ENCODE assay signal across 8 cellular contexts in the genomic region with DNA sequence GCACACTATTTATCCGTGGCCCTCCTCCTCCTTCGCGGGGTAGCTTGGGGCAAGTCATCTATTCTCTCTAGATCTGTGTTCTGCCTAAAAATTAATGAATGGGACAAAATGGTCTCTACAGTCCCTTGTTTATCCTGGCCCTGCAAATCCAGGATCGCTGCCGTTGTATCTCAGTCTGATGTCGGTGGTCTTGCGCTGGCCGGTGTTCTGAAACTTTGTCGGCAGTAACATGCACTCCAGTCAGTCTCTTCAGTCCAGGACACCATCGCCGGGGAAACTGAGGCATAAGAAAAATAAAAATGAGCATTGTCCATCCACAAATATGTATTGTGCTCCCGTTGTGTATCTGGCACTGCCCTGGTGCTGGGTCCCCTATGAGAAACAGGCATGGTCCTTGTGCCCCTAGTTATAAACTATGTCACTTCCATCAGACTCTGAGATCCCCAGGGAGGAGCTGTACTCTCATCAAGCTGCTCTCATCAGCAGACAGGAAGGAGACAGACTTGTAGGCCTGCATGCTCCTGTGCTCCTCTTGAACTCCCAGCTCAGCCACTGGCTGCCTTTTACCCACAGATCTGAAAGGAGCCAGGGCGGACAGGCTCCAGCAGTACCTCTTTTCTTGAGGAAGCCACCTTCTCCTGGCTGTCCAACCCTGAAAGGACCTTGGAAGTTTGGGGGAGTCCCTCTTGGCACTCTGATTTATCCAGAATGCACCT. TPM values are rescaled to one million over a fixed set of nuclear protein-coding genes. Genes with fewer than 3 reads are reported as not detected.
A peak's percentile ranks its signal among the peaks of the same experiment; 100 is the strongest.
DNase-seq lines count a peak whose midpoint lies in the region; ATAC-seq and TF ChIP-seq lines count a peak whose summit lies in the region.

No MANE protein-coding gene starts in this region.

- TF ChIP-seq POLR2A in right lobe of liver (IDR thresholded peaks at IDR 0.05) (no peak), testis (IDR thresholded peaks at IDR 0.05) (no peak)

- peak overlapping the region; percentile 88 for H3K4me3 Mint-ChIP-seq in activated T-cell treated with anti-CD3 and anti-CD28 coated beads, Interleukin-2, amount 50 U/mL, for 4 hours

- WGBS in right lobe of liver (ENCODE audit: insufficient coverage, low coverage, low lambda C conversion rate, missing lambda C conversion rate): 79% methylated on average over 10 of the region's 13 CpGs
- WGBS in testis, 2 donors: 47 to 58% methylated on average over 13 of the region's 13 CpGs

- H3K4me1 ChIP-seq in ascending aorta (peaks cover 0 to 8% of the 10 kb centered on the region in 2 donors), right lobe of liver (peaks cover 0 to 6% (median 2%) of the 10 kb centered on the region in 4 donors), testis (peaks cover 14% of the 10 kb centered on the region)

- no peak for TF ChIP-seq CTCF in ascending aorta (IDR thresholded peaks at IDR 0.05)
- TF ChIP-seq CTCF in right lobe of liver (IDR thresholded peaks at IDR 0.05): no peak
- TF ChIP-seq CTCF in testis (IDR thresholded peaks at IDR 0.05): no peak

- no peak for ATAC-seq in activated T-cell treated with anti-CD3 and anti-CD28 coated beads, Interleukin-2, amount 50 U/mL, for 4 hours
- no peak for ATAC-seq in right lobe of liver
- ATAC-seq in GM21528 (IDR thresholded peaks at IDR 0.05; ENCODE audit: low FRiP score, unreplicated experiment): no peak

- H3K27me3 ChIP-seq in ascending aorta: peaks cover 15% of the 10 kb centered on the region
- peaks cover 7 to 8% of the 10 kb centered on the region in 2 donors for H3K27me3 ChIP-seq in right lobe of liver
- H3K27me3 ChIP-seq in testis: no peaks in the 10 kb centered on the region

- H3K36me3 ChIP-seq in ascending aorta (no peaks in the 10 kb centered on the region), right lobe of liver (no peaks in the 10 kb centered on the region), testis (ENCODE audit: low read depth, missing control alignments) (no peaks in the 10 kb centered on the region)

- peaks cover 29% of the 10 kb centered on the region for H3K4me1 Mint-ChIP-seq in activated T-cell treated with anti-CD3 and anti-CD28 coated beads, Interleukin-2, amount 50 U/mL, for 4 hours (ENCODE audit: low read depth)

- no peaks in the 10 kb centered on the region for H3K9me3 ChIP-seq in ascending aorta
- no peaks in the 10 kb centered on the region for H3K9me3 ChIP-seq in right lobe of liver
- H3K9me3 ChIP-seq in testis: no peaks in the 10 kb centered on the region

- H3K9me3 Mint-ChIP-seq in activated T-cell treated with anti-CD3 and anti-CD28 coated beads, Interleukin-2, amount 50 U/mL, for 4 hours: no peaks in the 10 kb centered on the region

- H3K27ac ChIP-seq in ascending aorta (no peak overlapping the region), right lobe of liver (no peak overlapping the region), testis (no peak overlapping the region)

- intact Hi-C loops in ascending aorta (cut with DNase I): no loop called here
- intact Hi-C loops in right lobe of liver (cut with DNase I): no loop called here
- intact Hi-C loops in testis (cut with DNase I; ENCODE audit: low total_unique reads): loop anchor here (10.0 kb wide), 1 partner anchor 299 kb away; no protein-coding TSS in a partner anchor

- H3K36me3 Mint-ChIP-seq in activated T-cell treated with anti-CD3 and anti-CD28 coated beads, Interleukin-2, amount 50 U/mL, for 4 hours (ENCODE audit: insufficient read depth): peaks cover 6% of the 10 kb centered on the region

- peaks cover 32% of the 10 kb centered on the region for H3K27me3 Mint-ChIP-seq in activated T-cell treated with anti-CD3 and anti-CD28 coated beads, Interleukin-2, amount 50 U/mL, for 4 hours (ENCODE audit: low read depth)

- no peak for DNase-seq in activated T-cell treated with anti-CD3 and anti-CD28 coated beads, Interleukin-2, amount 50 U/mL, for 4 hours
- no peak for DNase-seq in activated T-cell treated with anti-CD3 and anti-CD28 coated beads for 4 hours
- DNase-seq in ascending aorta (ENCODE audit: low spot score in 2 of 2): no peak
- DNase-seq in right lobe of liver: peak in 2 of 3 donors; percentile 18 to 23
- DNase-seq in testis: no peak
- no peak for DNase-seq in iPS-NIHi11 (ENCODE audit: low spot score)
- DNase-seq in activated CD4-positive, CD25-positive, alpha-beta regulatory T cell treated with anti-CD3 and anti-CD28 coated beads, Interleukin-2, amount 50 U/mL, for 72 hours: no peak

- peak overlapping the region; percentile 80 to 81 for H3K4me3 ChIP-seq in ascending aorta
- peak overlapping the region in 2 of 3 donors; percentile 77 to 78 for H3K4me3 ChIP-seq in right lobe of liver
- peak overlapping the region; percentile 54 to 84 for H3K4me3 ChIP-seq in testis

RNA-seq across cellular contexts. Expression of a gene that starts 13.7 kb away (rescaled TPM):
- total RNA-seq in activated T-cell treated with anti-CD3 and anti-CD28 coated beads, Interleukin-2, amount 50 U/mL, for 4 hours: not detected
- total RNA-seq in ascending aorta: 35.3 TPM
- under 1 TPM in 3 of 6 experiments, not detected in 3; 0.33 to 0.37 (median 0.35) TPM for total RNA-seq in right lobe of liver
- total RNA-seq in testis: 1 to 10 TPM; 2.5 to 3.1 TPM
- polyA plus RNA-seq in testis (ENCODE audit: insufficient read depth, low read depth, low replicate concordance): 0.94 TPM

RNA-seq across cellular contexts. Expression of a gene that starts 57.4 kb away (rescaled TPM):
- 10 to 100 TPM; 21.7 to 30.1 (median 22.5) TPM for total RNA-seq in activated T-cell treated with anti-CD3 and anti-CD28 coated beads, Interleukin-2, amount 50 U/mL, for 4 hours
- total RNA-seq in ascending aorta: 22.9 TPM
- total RNA-seq in right lobe of liver: 1 to 10 TPM; 3.6 to 7.3 (median 6.3) TPM
- 10 to 100 TPM; 33.7 to 53.8 TPM for total RNA-seq in testis
- 14.7 TPM for polyA plus RNA-seq in testis (ENCODE audit: insufficient read depth, low read depth, low replicate concordance)

Comparison
In these comparisons a context has a peak if more than half of its experiments do, and no peak if none do; other contexts are left out.
1. DNase-seq: peak in right lobe of liver (2 of 3); none in activated T-cell treated with anti-CD3 and anti-CD28 coated beads, Interleukin-2, amount 50 U/mL, for 4 hours (single experiment), activated T-cell treated with anti-CD3 and anti-CD28 coated beads for 4 hours (single experiment), ascending aorta (0 of 2), testis (single experiment), iPS-NIHi11 (single experiment) and activated CD4-positive, CD25-positive, alpha-beta regulatory T cell treated with anti-CD3 and anti-CD28 coated beads, Interleukin-2, amount 50 U/mL, for 72 hours (single experiment).
2. Peak in every context shown above with its lines, with median percentiles within 50 percentile points of each other: H3K4me3 ChIP-seq.